In genomic region chr14:69695664-69696527, GRCh38 we compare ENCODE assay signal across 1 cellular context.
TF ChIP-seq lines count a peak whose summit lies in the region.

No MANE protein-coding gene starts in this region.

TF ChIP-seq in SK-N-SH, 30 proteins besides CTCF, POLR2A, EP300 and RAD21:
- TF ChIP-seq CHD2 (IDR thresholded peaks at IDR 0.05; ENCODE audit: low read length, partially characterized antibody) = peak; percentile 86
- TF ChIP-seq ELF1 (IDR thresholded peaks at IDR 0.05) = no peak
- TF ChIP-seq MXI1 (IDR thresholded peaks at IDR 0.05; ENCODE audit: low read depth, low read length) = peak; percentile 34; the same call in 1 of the 2 replicates
- no peak for TF ChIP-seq USF2 (IDR thresholded peaks at IDR 0.05; ENCODE audit: borderline replicate concordance, low read depth, low read length)
- no peak for TF ChIP-seq POLR2AphosphoS5 (IDR thresholded peaks at IDR 0.05; ENCODE audit: low read depth, low read length)
- no peak for TF ChIP-seq RXRA (IDR thresholded peaks at IDR 0.05; ENCODE audit: borderline replicate concordance, low read depth)
- TF ChIP-seq NRF1 (IDR thresholded peaks at IDR 0.05; ENCODE audit: low read depth, low read length) = no peak
- TF ChIP-seq GATA2 (CRISPR knock-in tag; IDR thresholded peaks at IDR 0.05) = peak; percentile 56; the same call in 1 of the 2 replicates
- TF ChIP-seq RCOR1 (IDR thresholded peaks at IDR 0.05; ENCODE audit: low read length) = peak; percentile 48; the same call in 1 of the 2 replicates
- no peak for TF ChIP-seq TCF12 (IDR thresholded peaks at IDR 0.05)
- TF ChIP-seq JUND (IDR thresholded peaks at IDR 0.05) = no peak
